Comparison of ENCODE assay signal across 15 cellular contexts in the genomic region with DNA sequence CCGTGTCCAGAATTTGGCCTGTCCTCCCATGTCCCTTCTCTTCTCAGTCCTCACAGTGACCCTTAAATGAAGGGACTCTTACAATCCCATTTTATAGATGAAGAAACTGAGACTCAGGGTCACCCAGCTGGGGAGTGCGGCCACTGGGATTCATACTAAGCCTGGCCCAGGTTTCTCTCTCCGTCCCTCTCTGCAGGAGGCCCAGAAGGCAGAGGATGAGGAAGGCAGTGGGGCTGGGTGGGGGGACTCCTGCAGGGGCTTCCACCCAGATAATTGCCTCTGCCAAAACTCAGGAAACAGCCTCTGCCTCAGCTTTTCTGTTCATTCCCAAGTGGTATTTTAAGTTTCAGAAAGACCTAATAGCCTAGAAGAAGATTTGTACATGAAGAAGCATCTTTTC.
DNase-seq lines count a peak whose midpoint lies in the region; ATAC-seq and TF ChIP-seq lines count a peak whose summit lies in the region.
"Had no signal": no experiment of that assay in that cellular context is flagged by ENCODE, and none has a peak within 500 bp of the region (broad histone marks: within the 10 kb centered on the region; RNA-seq: fewer than 3 reads in every experiment).

No MANE protein-coding gene starts in this region.

- TF ChIP-seq POLR2A in esophagus muscularis mucosa (IDR thresholded peaks at IDR 0.05; ENCODE audit: low read depth) (no peak), sigmoid colon (IDR thresholded peaks at IDR 0.05) (no peak)

- H2AK5ac ChIP-seq in H9 (ENCODE audit: insufficient read length, low read length), result no peak overlapping the region

- no peak overlapping the region for H2AFZ ChIP-seq in H9 (ENCODE audit: low read length)
- H2AFZ ChIP-seq: GM23248 had no signal

- H4K5ac ChIP-seq in H9 (ENCODE audit: insufficient read length, low read depth, low read length), result no peak overlapping the region

- no peaks in the 10 kb centered on the region for H3K79me2 ChIP-seq in H9 (ENCODE audit: insufficient read depth, low read length)

- H3K9ac ChIP-seq in H9 (ENCODE audit: extremely low read depth, insufficient read length, low read length), result no peak overlapping the region
- H3K9ac ChIP-seq: GM23248 had no signal

- H3K18ac ChIP-seq in H9 (ENCODE audit: insufficient read length, low read depth, low read length), result no peak overlapping the region

- H3K56ac ChIP-seq in H9 (ENCODE audit: insufficient read length, low read depth, low read length), result no peak overlapping the region

- H3K4me1 ChIP-seq in H9 (ENCODE audit: insufficient read depth, low read length), result no peaks in the 10 kb centered on the region
- no peaks in the 10 kb centered on the region for H3K4me1 ChIP-seq in esophagus muscularis mucosa
- H3K4me1 ChIP-seq in sigmoid colon, result no peaks in the 10 kb centered on the region

- no peak overlapping the region for H3K4me2 ChIP-seq in H9 (ENCODE audit: insufficient read depth, insufficient read length, low read length)

- TF ChIP-seq CTCF in H9 (conservative IDR thresholded peaks at IDR 0.05), result no peak
- TF ChIP-seq CTCF in esophagus muscularis mucosa (IDR thresholded peaks at IDR 0.05), result no peak
- no peak for TF ChIP-seq CTCF in sigmoid colon (IDR thresholded peaks at IDR 0.05)

- no peaks in the 10 kb centered on the region for H3K9me3 ChIP-seq in H9 (ENCODE audit: control insufficient read depth, low read depth, low read length)
- H3K9me3 ChIP-seq in esophagus muscularis mucosa, result peaks cover 0 to 15% (median 14%) of the 10 kb centered on the region in 4 donors
- H3K9me3 ChIP-seq in sigmoid colon, result peaks cover 0 to 5% (median 0%) of the 10 kb centered on the region in 4 donors

- H3K4ac ChIP-seq in H9 (ENCODE audit: low read depth, low read length), result no peak overlapping the region

- peak; percentile 9 for DNase-seq in activated CD8-positive, alpha-beta memory T cell treated with anti-CD3 and anti-CD28 coated beads for 24 hours
- DNase-seq in activated CD8-positive, alpha-beta memory T cell treated with anti-CD3 and anti-CD28 coated beads, Interleukin-2, amount 50 U/mL, for 4 hours, result no peak
- DNase-seq in H9 (peak; percentile 2), esophagus muscularis mucosa (ENCODE audit: extremely low spot score) (peak; percentile 60), sigmoid colon (peak; percentile 17), HPDE6-E6E7 (ENCODE audit: extremely low spot score) (no peak)
- DNase-seq: ACHN, C1 segment of cervical spinal cord, Calu3, DMS79, GM23248 had no signal

- no peaks in the 10 kb centered on the region for H4K20me1 ChIP-seq in H9 (ENCODE audit: control insufficient read depth, insufficient read depth, insufficient read length)

- no peaks in the 10 kb centered on the region for H3K36me3 Mint-ChIP-seq in H9 (ENCODE audit: insufficient read depth in 1 of 3, low read depth in 3 of 3)

- TF ChIP-seq EP300 in esophagus muscularis mucosa (IDR thresholded peaks at IDR 0.05) (no peak), sigmoid colon (IDR thresholded peaks at IDR 0.05) (no peak)

- intact Hi-C loops in esophagus muscularis mucosa (cut with DNase I) (no loop called here), sigmoid colon (cut with DNase I) (no loop called here)

- H3K23me2 ChIP-seq in H9 (ENCODE audit: insufficient read length, low read depth, low read length, poor library complexity, severe bottlenecking), result no peaks in the 10 kb centered on the region

- no peak overlapping the region for H3K27ac Mint-ChIP-seq in H9
- H3K27ac Mint-ChIP-seq: B cell; CD4-positive, alpha-beta T cell had no signal

- H4K8ac ChIP-seq in H9 (replicated peaks; ENCODE audit: insufficient read length, low read depth, low read length), result no peak overlapping the region

- no peaks in the 10 kb centered on the region for H3K79me1 ChIP-seq in H9 (ENCODE audit: insufficient read depth, low read depth, low read length, poor library complexity, severe bottlenecking)

- H3K27me3 ChIP-seq in H9 (ENCODE audit: insufficient read depth, low read length), result no peaks in the 10 kb centered on the region
- H3K27me3 ChIP-seq in esophagus muscularis mucosa, result peaks cover 0 to 50% (median 4%) of the 10 kb centered on the region in 4 donors
- H3K27me3 ChIP-seq in sigmoid colon, result peaks cover 0 to 13% (median 6%) of the 10 kb centered on the region in 3 donors

- no peak overlapping the region for H2BK20ac ChIP-seq in H9 (ENCODE audit: low read depth, low read length, poor library complexity, severe bottlenecking)

- H3K9me3 Mint-ChIP-seq in H9, result no peaks in the 10 kb centered on the region; a peak in 1 of 5 replicates

- H3K4me3 ChIP-seq in esophagus muscularis mucosa (no peak overlapping the region), sigmoid colon (no peak overlapping the region)
- H3K4me3 ChIP-seq: GM23248 had no signal

- no peak overlapping the region for H3K27ac ChIP-seq in H9 (ENCODE audit: insufficient read length, low read depth, low read length)
- H3K27ac ChIP-seq in esophagus muscularis mucosa (replicated peaks in 1 of 4), result no peak overlapping the region
- H3K27ac ChIP-seq in sigmoid colon, result no peak overlapping the region
- H3K27ac ChIP-seq: GM23248 had no signal

- peaks cover 8 to 13% of the 10 kb centered on the region in 2 experiments for H3K4me1 Mint-ChIP-seq in H9
- H3K4me1 Mint-ChIP-seq: B cell had no signal

- H3T11ph ChIP-seq in H9 (ENCODE audit: low read length), result no peak overlapping the region

- no peak overlapping the region for H4K91ac ChIP-seq in H9 (ENCODE audit: insufficient read length, low read depth, low read length)

- H3K27me3 Mint-ChIP-seq in H9 (ENCODE audit: low read depth), result peaks cover 5% of the 10 kb centered on the region

- H3K14ac ChIP-seq in H9 (ENCODE audit: insufficient read depth, low read length), result no peak overlapping the region

- no peak overlapping the region for H3K4me3 Mint-ChIP-seq in H9
- H3K4me3 Mint-ChIP-seq: B cell; CD4-positive, alpha-beta T cell had no signal

- no peaks in the 10 kb centered on the region for H3K36me3 ChIP-seq in esophagus muscularis mucosa
- H3K36me3 ChIP-seq in sigmoid colon, result no peaks in the 10 kb centered on the region

- H3K23ac ChIP-seq in H9 (ENCODE audit: insufficient read length, low read depth, low read length), result no peak overlapping the region

- no peak for ATAC-seq in HG03460 (IDR thresholded peaks at IDR 0.05; ENCODE audit: unreplicated experiment)
- no peak for ATAC-seq in HG02678 (IDR thresholded peaks at IDR 0.05; ENCODE audit: unreplicated experiment)

- H2BK120ac ChIP-seq in H9 (ENCODE audit: low read depth, low read length, poor library complexity, severe bottlenecking), result no peak overlapping the region

- no peak overlapping the region for H2BK15ac ChIP-seq in H9 (ENCODE audit: low read depth, low read length)

- H2BK12ac ChIP-seq in H9 (ENCODE audit: insufficient read length, low read depth, low read length), result no peak overlapping the region

- H2BK5ac ChIP-seq in H9 (ENCODE audit: insufficient read length, low read length), result no peak overlapping the region

- WGBS in H9 (ENCODE audit: extremely low coverage, insufficient read length, low lambda C conversion rate), result no CpG with 5 or more reads among the region's 3 CpGs
- 84% methylated on average over 3 of the region's 3 CpGs for WGBS in esophagus muscularis mucosa
- WGBS in sigmoid colon, 2 donors, result 74 to 78% methylated on average over 3 of the region's 3 CpGs

Comparison
In these comparisons a context has a peak if more than half of its experiments do, and no peak if none do; other contexts are left out.
1. DNase-seq: peak in activated CD8-positive, alpha-beta memory T cell treated with anti-CD3 and anti-CD28 coated beads for 24 hours (single experiment), H9 (single experiment), esophagus muscularis mucosa (single experiment) and sigmoid colon (single experiment); none in activated CD8-positive, alpha-beta memory T cell treated with anti-CD3 and anti-CD28 coated beads, Interleukin-2, amount 50 U/mL, for 4 hours (single experiment) and HPDE6-E6E7 (single experiment).